In the genomic region with DNA sequence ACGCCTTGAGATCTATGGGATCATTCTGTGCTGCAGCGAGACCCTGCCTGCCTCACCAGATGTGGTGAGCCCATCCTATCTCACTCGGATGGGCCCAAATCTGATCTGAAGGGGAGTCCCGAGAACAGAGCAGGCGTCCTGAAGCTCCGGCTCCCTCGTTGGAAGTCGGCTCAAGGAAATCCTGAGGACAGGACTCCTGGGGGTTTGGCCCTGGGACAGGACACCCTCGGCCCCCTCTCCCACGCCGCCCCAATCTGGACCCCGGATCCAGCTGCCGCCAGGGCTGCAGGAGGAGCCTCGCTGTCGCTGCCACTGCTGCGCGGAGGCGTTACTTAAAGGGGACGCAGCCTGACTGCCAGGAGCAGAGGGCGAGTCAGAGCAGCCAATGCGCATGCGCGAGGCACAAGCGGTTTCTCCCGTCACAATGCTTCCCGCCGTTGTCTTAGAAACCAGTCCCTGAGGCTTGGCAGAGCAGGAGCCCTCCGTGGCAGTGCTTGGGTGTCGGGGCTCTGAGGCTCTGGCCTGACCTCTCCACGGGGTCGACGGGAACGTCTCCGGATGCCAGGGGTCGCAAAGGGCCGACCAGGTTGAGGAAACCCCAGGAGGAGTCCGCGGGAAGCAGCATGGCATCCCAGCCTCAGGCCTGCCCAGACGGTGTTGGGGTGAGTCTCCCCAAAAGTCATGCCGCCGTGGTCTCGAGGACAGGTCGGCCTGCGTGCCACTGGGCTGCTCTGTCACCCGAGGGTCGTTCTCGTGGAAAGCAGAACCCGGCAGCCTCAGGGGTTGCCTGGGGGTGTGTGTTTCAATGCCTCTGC, we compare ENCODE assay signal across 9 cellular contexts.
DNase-seq lines count a peak whose midpoint lies in the region; ATAC-seq and TF ChIP-seq lines count a peak whose summit lies in the region.
"Had no signal": no experiment of that assay in that cellular context is flagged by ENCODE, and none has a peak within 500 bp of the region (broad histone marks: within the 10 kb centered on the region; RNA-seq: fewer than 3 reads in every experiment).

No MANE protein-coding gene starts in this region.

- BruUV-seq in mammary epithelial cell (replicated peaks; lab: Mats Ljungman, UMichigan), result no TSS peak

- H3K27ac ChIP-seq in breast epithelium, result no peak overlapping the region
- H3K27ac ChIP-seq in mammary epithelial cell (ENCODE audit: insufficient read depth, low read depth, low read length), result no peak overlapping the region
- no peak overlapping the region for H3K27ac ChIP-seq in suprapubic skin
- no peak overlapping the region for H3K27ac ChIP-seq in GM23338 (ENCODE audit: low read depth)
- H3K27ac ChIP-seq: colonic mucosa had no signal

- no peak for TF ChIP-seq EP300 in suprapubic skin (IDR thresholded peaks at IDR 0.05)

- H2AFZ ChIP-seq in mammary epithelial cell (ENCODE audit: low read depth, low read length) (no peak overlapping the region), GM23338 (no peak overlapping the region)

- H3K27me3 ChIP-seq in breast epithelium (no peaks in the 10 kb centered on the region), mammary epithelial cell (ENCODE audit: insufficient read depth, low read length) (no peaks in the 10 kb centered on the region), suprapubic skin (no peaks in the 10 kb centered on the region), GM23338 (ENCODE audit: insufficient read depth) (no peaks in the 10 kb centered on the region)
- H3K27me3 ChIP-seq: colonic mucosa had no signal

- H3K4me3 Mint-ChIP-seq in GM23338 (no peak overlapping the region), WTC11 (no peak overlapping the region)

- H3F3A ChIP-seq in GM23338 (replicated peaks; ENCODE audit: low read depth), result no peaks in the 10 kb centered on the region

- H3K36me3 ChIP-seq in breast epithelium (no peaks in the 10 kb centered on the region), mammary epithelial cell (ENCODE audit: insufficient read depth, low read length) (no peaks in the 10 kb centered on the region), suprapubic skin (no peaks in the 10 kb centered on the region), GM23338 (ENCODE audit: insufficient read depth) (no peaks in the 10 kb centered on the region; the same call in 1 of the 2 replicates)
- H3K36me3 ChIP-seq: colonic mucosa had no signal

- POLR2A ChIA-PET in WTC11 (lab: Charles Lee), result no interaction called here

- H3K4me2 ChIP-seq in mammary epithelial cell (ENCODE audit: insufficient read depth, low read depth, low read length) (no peak overlapping the region), GM23338 (no peak overlapping the region)

- H3K79me2 ChIP-seq in mammary epithelial cell (ENCODE audit: insufficient read depth, low read length) (no peaks in the 10 kb centered on the region), GM23338 (replicated peaks; ENCODE audit: insufficient read depth) (no peaks in the 10 kb centered on the region)

- H3K36me3 Mint-ChIP-seq in GM23338 (ENCODE audit: low read depth), result peaks cover 35% of the 10 kb centered on the region
- H3K36me3 Mint-ChIP-seq in WTC11, result peaks cover 55% of the 10 kb centered on the region

- 39% methylated on average over 25 of the region's 48 CpGs for WGBS in mammary epithelial cell (ENCODE audit: low coverage, missing lambda C conversion rate)
- 75% methylated on average over 13 of the region's 48 CpGs for WGBS in suprapubic skin

- H3K4me3 ChIP-seq in breast epithelium (peak overlapping the region in 2 of 3 donors; percentile 3 to 18), mammary epithelial cell (replicated peaks in 1 of 3; ENCODE audit: insufficient read depth in 1 of 3, low read depth in 2 of 3, low read length in 3 of 3) (no peak overlapping the region), fibroblast of pulmonary artery (replicated peaks; ENCODE audit: low read depth, low read length) (no peak overlapping the region), suprapubic skin (peak overlapping the region; percentile 18), GM23338 (no peak overlapping the region)
- H3K4me3 ChIP-seq: colonic mucosa had no signal

- TF ChIP-seq CTCF in breast epithelium (IDR thresholded peaks at IDR 0.05) (no peak), mammary epithelial cell (conservative IDR thresholded peaks at IDR 0.05 in 1 of 2, IDR thresholded peaks at IDR 0.05 in 1 of 2; ENCODE audit: extremely low read depth in 1 of 2, insufficient read depth in 1 of 2, low read depth in 1 of 2, low read length in 2 of 2) (no peak), fibroblast of pulmonary artery (IDR thresholded peaks at IDR 0.05; ENCODE audit: low read length, missing control alignments) (no peak), suprapubic skin (IDR thresholded peaks at IDR 0.05) (no peak), GM23338 (conservative IDR thresholded peaks at IDR 0.05; ENCODE audit: low read depth in 2 of 2) (no peak), WTC11 (IDR thresholded peaks at IDR 0.05) (no peak)

- no peak overlapping the region for H3K9ac ChIP-seq in mammary epithelial cell (ENCODE audit: insufficient read depth, low read length)

- CTCF ChIA-PET in mammary epithelial cell (lab: Charles Lee; ENCODE audit: low non-redundant PET), result no interaction called here
- CTCF ChIA-PET in WTC11 (lab: Charles Lee), result no interaction called here

- dilution Hi-C loops in mammary epithelial cell (cut with HindIII; ENCODE audit: low sequenced_read_pairs), result no loop called here

- TF ChIP-seq POLR2A in breast epithelium (IDR thresholded peaks at IDR 0.05) (no peak), suprapubic skin (IDR thresholded peaks at IDR 0.05) (no peak)

- H3K4me1 Mint-ChIP-seq in GM23338 (no peaks in the 10 kb centered on the region; the same call in 2 of the 3 replicates), WTC11 (no peaks in the 10 kb centered on the region)

- H3K9me2 ChIP-seq in GM23338 (ENCODE audit: insufficient read depth), result no peaks in the 10 kb centered on the region

- DNase-seq in breast epithelium (ENCODE audit: low spot score in 2 of 2) (no peak), mammary epithelial cell (no peak), RPMI7951 (ENCODE audit: low read depth) (peak; percentile 75), fibroblast of pulmonary artery (ENCODE audit: low read depth) (peak; percentile 28), suprapubic skin (ENCODE audit: low spot score in 2 of 2) (no peak), GM23338 (ENCODE audit: low spot score) (no peak), NCI-H2196 (lab: John Stamatoyannopoulos, UW; ENCODE audit: unreplicated experiment) (no peak), WTC11 (ENCODE audit: low spot score) (no peak)
- DNase-seq: colonic mucosa had no signal

- H3K9me3 Mint-ChIP-seq in GM23338 (peaks cover 89% of the 10 kb centered on the region), WTC11 (peaks cover 50% of the 10 kb centered on the region)

- H3K27me3 Mint-ChIP-seq in GM23338 (ENCODE audit: insufficient read depth, low read depth, poor library complexity) (peaks cover 1% of the 10 kb centered on the region), WTC11 (ENCODE audit: low read depth) (peaks cover 37% of the 10 kb centered on the region)

- H4K20me1 ChIP-seq in mammary epithelial cell (ENCODE audit: insufficient read depth, low read length), result no peaks in the 10 kb centered on the region
- H4K20me1 ChIP-seq in GM23338 (replicated peaks; ENCODE audit: insufficient read depth), result no peaks in the 10 kb centered on the region

- peaks cover 0 to 10% of the 10 kb centered on the region in 2 donors for H3K9me3 ChIP-seq in breast epithelium
- H3K9me3 ChIP-seq in mammary epithelial cell (replicated peaks; ENCODE audit: insufficient read depth, low read length), result peaks cover 26% of the 10 kb centered on the region
- no peaks in the 10 kb centered on the region for H3K9me3 ChIP-seq in suprapubic skin
- H3K9me3 ChIP-seq: colonic mucosa had no signal

- H3K27ac Mint-ChIP-seq in GM23338, result no peak overlapping the region
- H3K27ac Mint-ChIP-seq in WTC11, result no peak overlapping the region

- no peak for ATAC-seq in GM23338
- ATAC-seq in WTC11, result no peak

- intact Hi-C loops in breast epithelium (cut with DNase I; ENCODE audit: low total_unique reads), result no loop called here
- intact Hi-C loops in mammary epithelial cell (cut with micrococcal nuclease), result no loop called here

- in situ Hi-C loops in mammary epithelial cell (cut with MboI; ENCODE audit: low sequenced_read_pairs in 2 of 2), result no loop called here

- H3K4me1 ChIP-seq in breast epithelium (no peaks in the 10 kb centered on the region), mammary epithelial cell (ENCODE audit: insufficient read depth, low read length) (no peaks in the 10 kb centered on the region), suprapubic skin (no peaks in the 10 kb centered on the region), GM23338 (ENCODE audit: insufficient read depth) (no peaks in the 10 kb centered on the region)
- H3K4me1 ChIP-seq: colonic mucosa had no signal

TF ChIP-seq in GM23338, 12 proteins besides CTCF, POLR2A, EP300 and RAD21 (continues in another document):
- TF ChIP-seq NANOG (IDR thresholded peaks at IDR 0.05; ENCODE audit: borderline replicate concordance) (no peak), ZNF114 (CRISPR knock-in tag; IDR thresholded peaks at IDR 0.05) (no peak), EZH2phosphoT487 (IDR thresholded peaks at IDR 0.05; ENCODE audit: unreplicated experiment) (no peak), STAT1 (IDR thresholded peaks at IDR 0.05; ENCODE audit: unreplicated experiment) (no peak)

TF ChIP-seq in WTC11, 78 proteins besides CTCF, POLR2A, EP300 and RAD21 (continues in another document):
- no peak for TF ChIP-seq RELA (CRISPR knock-in tag; IDR thresholded peaks at IDR 0.05; ENCODE audit: borderline replicate concordance)
- no peak for TF ChIP-seq NFYB (CRISPR knock-in tag; conservative IDR thresholded peaks at IDR 0.05; ENCODE audit: low read depth)

Comparison
In these comparisons a context has a peak if more than half of its experiments do, and no peak if none do; other contexts are left out.
1. H3K4me3 ChIP-seq: peak in breast epithelium (2 of 3) and suprapubic skin (single experiment); none in mammary epithelial cell (0 of 3), fibroblast of pulmonary artery (single experiment) and GM23338 (single experiment).
2. DNase-seq: peak in RPMI7951 (single experiment) and fibroblast of pulmonary artery (single experiment); none in breast epithelium (0 of 2), mammary epithelial cell (single experiment), suprapubic skin (0 of 2), GM23338 (single experiment), NCI-H2196 (single experiment) and WTC11 (single experiment).